ENCODE assay signal across 1 cellular context in the genomic region with DNA sequence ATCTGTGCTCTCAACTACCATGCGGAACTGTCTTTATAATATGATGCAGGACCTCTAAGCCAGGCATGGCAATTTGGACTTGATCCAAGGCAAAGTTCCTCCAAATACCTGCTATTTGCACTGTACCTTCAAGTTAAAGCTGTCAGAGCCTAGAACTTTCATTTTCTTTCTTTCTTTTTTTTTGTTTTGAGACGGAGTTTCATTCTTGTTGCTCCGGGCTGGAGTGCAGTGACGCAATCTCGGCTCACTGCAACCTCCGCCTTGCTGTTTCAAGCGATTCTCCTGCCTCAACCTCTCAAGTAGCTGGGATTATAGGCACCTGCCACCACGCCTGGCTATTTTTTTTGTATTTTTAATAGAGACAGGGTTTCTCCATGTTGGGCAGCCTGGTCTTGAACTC.
TF ChIP-seq lines count a peak whose summit lies in the region.

No MANE protein-coding gene starts in this region.

TF ChIP-seq in GM23338, 12 proteins besides CTCF, POLR2A, EP300 and RAD21:
- TF ChIP-seq NANOG (IDR thresholded peaks at IDR 0.05; ENCODE audit: borderline replicate concordance): no peak
- TF ChIP-seq JUNB (IDR thresholded peaks at IDR 0.05; ENCODE audit: unreplicated experiment): no peak
- no peak for TF ChIP-seq STAT1 (IDR thresholded peaks at IDR 0.05; ENCODE audit: unreplicated experiment)
- TF ChIP-seq EZH2 (IDR thresholded peaks at IDR 0.05; ENCODE audit: low read depth, unreplicated experiment): no peak
- no peak for TF ChIP-seq POLR2AphosphoS5 (IDR thresholded peaks at IDR 0.05; ENCODE audit: low read depth)
- no peak for TF ChIP-seq ZNF331 (CRISPR knock-in tag; IDR thresholded peaks at IDR 0.05; ENCODE audit: low read depth)
- TF ChIP-seq ZNF114 (CRISPR knock-in tag; IDR thresholded peaks at IDR 0.05): no peak
- no peak for TF ChIP-seq REST (IDR thresholded peaks at IDR 0.05; ENCODE audit: unreplicated experiment)
- TF ChIP-seq, protein P1, sequence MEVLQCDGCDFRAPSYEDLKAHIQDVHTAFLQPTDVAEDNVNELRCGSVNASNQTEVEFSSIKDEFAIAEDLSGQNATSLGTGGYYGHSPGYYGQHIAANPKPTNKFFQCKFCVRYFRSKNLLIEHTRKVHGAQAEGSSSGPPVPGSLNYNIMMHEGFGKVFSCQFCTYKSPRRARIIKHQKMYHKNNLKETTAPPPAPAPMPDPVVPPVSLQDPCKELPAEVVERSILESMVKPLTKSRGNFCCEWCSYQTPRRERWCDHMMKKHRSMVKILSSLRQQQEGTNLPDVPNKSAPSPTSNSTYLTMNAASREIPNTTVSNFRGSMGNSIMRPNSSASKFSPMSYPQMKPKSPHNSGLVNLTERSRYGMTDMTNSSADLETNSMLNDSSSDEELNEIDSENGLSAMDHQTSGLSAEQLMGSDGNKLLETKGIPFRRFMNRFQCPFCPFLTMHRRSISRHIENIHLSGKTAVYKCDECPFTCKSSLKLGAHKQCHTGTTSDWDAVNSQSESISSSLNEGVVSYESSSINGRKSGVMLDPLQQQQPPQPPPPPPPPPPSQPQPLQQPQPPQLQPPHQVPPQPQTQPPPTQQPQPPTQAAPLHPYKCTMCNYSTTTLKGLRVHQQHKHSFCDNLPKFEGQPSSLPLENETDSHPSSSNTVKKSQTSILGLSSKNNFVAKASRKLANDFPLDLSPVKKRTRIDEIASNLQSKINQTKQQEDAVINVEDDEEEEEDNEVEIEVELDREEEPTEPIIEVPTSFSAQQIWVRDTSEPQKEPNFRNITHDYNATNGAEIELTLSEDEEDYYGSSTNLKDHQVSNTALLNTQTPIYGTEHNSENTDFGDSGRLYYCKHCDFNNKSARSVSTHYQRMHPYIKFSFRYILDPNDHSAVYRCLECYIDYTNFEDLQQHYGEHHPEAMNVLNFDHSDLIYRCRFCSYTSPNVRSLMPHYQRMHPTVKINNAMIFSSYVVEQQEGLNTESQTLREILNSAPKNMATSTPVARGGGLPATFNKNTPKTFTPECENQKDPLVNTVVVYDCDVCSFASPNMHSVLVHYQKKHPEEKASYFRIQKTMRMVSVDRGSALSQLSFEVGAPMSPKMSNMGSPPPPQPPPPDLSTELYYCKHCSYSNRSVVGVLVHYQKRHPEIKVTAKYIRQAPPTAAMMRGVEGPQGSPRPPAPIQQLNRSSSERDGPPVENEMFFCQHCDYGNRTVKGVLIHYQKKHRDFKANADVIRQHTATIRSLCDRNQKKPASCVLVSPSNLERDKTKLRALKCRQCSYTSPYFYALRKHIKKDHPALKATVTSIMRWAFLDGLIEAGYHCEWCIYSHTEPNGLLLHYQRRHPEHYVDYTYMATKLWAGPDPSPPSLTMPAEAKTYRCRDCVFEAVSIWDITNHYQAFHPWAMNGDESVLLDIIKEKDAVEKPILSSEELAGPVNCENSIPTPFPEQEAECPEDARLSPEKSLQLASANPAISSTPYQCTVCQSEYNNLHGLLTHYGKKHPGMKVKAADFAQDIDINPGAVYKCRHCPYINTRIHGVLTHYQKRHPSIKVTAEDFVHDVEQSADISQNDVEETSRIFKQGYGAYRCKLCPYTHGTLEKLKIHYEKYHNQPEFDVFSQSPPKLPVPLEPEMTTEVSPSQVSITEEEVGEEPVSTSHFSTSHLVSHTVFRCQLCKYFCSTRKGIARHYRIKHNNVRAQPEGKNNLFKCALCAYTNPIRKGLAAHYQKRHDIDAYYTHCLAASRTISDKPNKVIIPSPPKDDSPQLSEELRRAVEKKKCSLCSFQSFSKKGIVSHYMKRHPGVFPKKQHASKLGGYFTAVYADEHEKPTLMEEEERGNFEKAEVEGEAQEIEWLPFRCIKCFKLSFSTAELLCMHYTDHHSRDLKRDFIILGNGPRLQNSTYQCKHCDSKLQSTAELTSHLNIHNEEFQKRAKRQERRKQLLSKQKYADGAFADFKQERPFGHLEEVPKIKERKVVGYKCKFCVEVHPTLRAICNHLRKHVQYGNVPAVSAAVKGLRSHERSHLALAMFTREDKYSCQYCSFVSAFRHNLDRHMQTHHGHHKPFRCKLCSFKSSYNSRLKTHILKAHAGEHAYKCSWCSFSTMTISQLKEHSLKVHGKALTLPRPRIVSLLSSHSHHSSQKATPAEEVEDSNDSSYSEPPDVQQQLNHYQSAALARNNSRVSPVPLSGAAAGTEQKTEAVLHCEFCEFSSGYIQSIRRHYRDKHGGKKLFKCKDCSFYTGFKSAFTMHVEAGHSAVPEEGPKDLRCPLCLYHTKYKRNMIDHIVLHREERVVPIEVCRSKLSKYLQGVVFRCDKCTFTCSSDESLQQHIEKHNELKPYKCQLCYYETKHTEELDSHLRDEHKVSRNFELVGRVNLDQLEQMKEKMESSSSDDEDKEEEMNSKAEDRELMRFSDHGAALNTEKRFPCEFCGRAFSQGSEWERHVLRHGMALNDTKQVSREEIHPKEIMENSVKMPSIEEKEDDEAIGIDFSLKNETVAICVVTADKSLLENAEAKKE (CRISPR knock-in tag; IDR thresholded peaks at IDR 0.05): no peak
- no peak for TF ChIP-seq CREB1 (CRISPR knock-in tag; IDR thresholded peaks at IDR 0.05; ENCODE audit: low read depth)
